ENCODE assay signal across 1 cellular context in the genomic region with DNA sequence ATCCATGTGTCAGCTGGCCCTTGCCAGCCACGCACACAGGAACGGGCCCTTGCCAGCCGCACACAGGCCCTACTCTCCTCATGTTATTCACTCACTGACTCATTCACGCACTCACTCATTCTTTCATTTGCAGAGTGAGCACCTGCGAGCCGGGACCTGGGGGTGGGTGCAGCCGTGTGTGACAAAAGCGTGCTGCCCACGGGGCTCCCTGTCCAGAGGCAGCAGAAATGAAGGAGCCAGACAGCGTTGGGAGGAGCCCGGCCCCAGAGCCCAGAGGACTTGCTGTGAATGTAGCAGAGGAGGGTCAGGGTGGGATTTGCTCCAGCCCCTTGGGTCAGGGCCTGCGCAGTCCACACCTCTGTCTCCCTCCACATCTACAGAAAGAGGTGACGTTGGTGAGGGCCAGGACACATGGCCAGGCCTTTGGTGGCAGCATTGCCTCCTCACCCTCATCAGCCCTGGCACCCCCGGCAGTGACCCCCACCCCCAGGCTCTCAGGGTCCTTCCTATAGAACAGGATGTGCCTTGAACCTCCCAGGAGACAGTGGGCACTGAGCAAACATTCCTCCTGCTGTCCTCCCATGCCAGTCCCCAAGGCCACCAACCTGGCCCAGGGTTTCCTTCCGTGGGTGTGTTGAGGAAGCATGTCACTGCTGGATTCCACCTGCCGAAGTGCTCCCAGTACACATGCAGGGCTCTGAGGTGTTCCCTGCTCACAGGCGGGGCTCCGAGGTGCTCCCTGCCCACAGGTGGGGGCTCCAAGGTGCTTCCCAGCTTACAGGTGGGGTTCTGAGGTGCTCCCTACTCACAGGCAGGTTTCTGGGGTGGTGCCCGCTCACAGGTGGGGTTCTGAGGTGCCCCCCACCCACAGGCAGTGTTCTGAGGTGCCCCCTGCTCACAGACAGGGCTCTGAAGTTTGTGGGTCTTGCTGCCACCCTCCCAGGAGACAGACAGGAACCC.
TF ChIP-seq lines count a peak whose summit lies in the region.

No MANE protein-coding gene starts in this region.

TF ChIP-seq in HepG2, 621 proteins besides CTCF, POLR2A, EP300 and RAD21 (continued from another document):
- TF ChIP-seq, protein P1, sequence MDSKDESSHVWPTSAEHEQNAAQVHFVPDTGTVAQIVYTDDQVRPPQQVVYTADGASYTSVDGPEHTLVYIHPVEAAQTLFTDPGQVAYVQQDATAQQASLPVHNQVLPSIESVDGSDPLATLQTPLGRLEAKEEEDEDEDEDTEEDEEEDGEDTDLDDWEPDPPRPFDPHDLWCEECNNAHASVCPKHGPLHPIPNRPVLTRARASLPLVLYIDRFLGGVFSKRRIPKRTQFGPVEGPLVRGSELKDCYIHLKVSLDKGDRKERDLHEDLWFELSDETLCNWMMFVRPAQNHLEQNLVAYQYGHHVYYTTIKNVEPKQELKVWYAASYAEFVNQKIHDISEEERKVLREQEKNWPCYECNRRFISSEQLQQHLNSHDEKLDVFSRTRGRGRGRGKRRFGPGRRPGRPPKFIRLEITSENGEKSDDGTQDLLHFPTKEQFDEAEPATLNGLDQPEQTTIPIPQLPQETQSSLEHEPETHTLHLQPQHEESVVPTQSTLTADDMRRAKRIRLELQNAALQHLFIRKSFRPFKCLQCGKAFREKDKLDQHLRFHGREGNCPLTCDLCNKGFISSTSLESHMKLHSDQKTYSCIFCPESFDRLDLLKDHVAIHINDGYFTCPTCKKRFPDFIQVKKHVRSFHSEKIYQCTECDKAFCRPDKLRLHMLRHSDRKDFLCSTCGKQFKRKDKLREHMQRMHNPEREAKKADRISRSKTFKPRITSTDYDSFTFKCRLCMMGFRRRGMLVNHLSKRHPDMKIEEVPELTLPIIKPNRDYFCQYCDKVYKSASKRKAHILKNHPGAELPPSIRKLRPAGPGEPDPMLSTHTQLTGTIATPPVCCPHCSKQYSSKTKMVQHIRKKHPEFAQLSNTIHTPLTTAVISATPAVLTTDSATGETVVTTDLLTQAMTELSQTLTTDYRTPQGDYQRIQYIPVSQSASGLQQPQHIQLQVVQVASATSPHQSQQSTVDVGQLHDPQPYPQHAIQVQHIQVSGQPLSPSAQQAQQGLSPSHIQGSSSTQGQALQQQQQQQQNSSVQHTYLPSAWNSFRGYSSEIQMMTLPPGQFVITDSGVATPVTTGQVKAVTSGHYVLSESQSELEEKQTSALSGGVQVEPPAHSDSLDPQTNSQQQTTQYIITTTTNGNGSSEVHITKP (CRISPR knock-in tag; IDR thresholded peaks at IDR 0.05; ENCODE audit: low read depth): no peak
- TF ChIP-seq REXO4 (CRISPR knock-in tag; IDR thresholded peaks at IDR 0.05; ENCODE audit: borderline replicate concordance): no peak
- TF ChIP-seq NFYB (CRISPR knock-in tag; IDR thresholded peaks at IDR 0.05): no peak
- no peak for TF ChIP-seq ZNF766 (CRISPR knock-in tag; IDR thresholded peaks at IDR 0.05; ENCODE audit: borderline replicate concordance)
- TF ChIP-seq, protein P2, sequence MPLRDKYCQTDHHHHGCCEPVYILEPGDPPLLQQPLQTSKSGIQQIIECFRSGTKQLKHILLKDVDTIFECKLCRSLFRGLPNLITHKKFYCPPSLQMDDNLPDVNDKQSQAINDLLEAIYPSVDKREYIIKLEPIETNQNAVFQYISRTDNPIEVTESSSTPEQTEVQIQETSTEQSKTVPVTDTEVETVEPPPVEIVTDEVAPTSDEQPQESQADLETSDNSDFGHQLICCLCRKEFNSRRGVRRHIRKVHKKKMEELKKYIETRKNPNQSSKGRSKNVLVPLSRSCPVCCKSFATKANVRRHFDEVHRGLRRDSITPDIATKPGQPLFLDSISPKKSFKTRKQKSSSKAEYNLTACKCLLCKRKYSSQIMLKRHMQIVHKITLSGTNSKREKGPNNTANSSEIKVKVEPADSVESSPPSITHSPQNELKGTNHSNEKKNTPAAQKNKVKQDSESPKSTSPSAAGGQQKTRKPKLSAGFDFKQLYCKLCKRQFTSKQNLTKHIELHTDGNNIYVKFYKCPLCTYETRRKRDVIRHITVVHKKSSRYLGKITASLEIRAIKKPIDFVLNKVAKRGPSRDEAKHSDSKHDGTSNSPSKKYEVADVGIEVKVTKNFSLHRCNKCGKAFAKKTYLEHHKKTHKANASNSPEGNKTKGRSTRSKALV (CRISPR knock-in tag; IDR thresholded peaks at IDR 0.05): no peak
- TF ChIP-seq RBM39 (IDR thresholded peaks at IDR 0.05; ENCODE audit: low read depth, low read length, poor library complexity, severe bottlenecking): no peak
- TF ChIP-seq ZNF451 (CRISPR knock-in tag; IDR thresholded peaks at IDR 0.05): no peak
- no peak for TF ChIP-seq ZNF678 (CRISPR knock-in tag; IDR thresholded peaks at IDR 0.05)
- TF ChIP-seq, protein P3, sequence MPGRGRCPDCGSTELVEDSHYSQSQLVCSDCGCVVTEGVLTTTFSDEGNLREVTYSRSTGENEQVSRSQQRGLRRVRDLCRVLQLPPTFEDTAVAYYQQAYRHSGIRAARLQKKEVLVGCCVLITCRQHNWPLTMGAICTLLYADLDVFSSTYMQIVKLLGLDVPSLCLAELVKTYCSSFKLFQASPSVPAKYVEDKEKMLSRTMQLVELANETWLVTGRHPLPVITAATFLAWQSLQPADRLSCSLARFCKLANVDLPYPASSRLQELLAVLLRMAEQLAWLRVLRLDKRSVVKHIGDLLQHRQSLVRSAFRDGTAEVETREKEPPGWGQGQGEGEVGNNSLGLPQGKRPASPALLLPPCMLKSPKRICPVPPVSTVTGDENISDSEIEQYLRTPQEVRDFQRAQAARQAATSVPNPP (CRISPR knock-in tag; IDR thresholded peaks at IDR 0.05): no peak
- no peak for TF ChIP-seq ZNF7 (CRISPR knock-in tag; IDR thresholded peaks at IDR 0.05)
- no peak for TF ChIP-seq U2AF1 (optimal IDR thresholded peaks at IDR 0.05; ENCODE audit: low read depth, low read length)
- no peak for TF ChIP-seq MTA1 (CRISPR knock-in tag; IDR thresholded peaks at IDR 0.05; ENCODE audit: borderline replicate concordance)
- TF ChIP-seq ZFP37 (CRISPR knock-in tag; IDR thresholded peaks at IDR 0.05; ENCODE audit: borderline replicate concordance): no peak
- TF ChIP-seq ZIK1 (CRISPR knock-in tag; IDR thresholded peaks at IDR 0.05; ENCODE audit: borderline replicate concordance, low read depth): no peak
TF ChIP-seq in HepG2: peak in this region for 0.
